Comparison of ENCODE assay signal across 1 cellular context in genomic region chr10:3716093-3716492, GRCh38.
TF ChIP-seq lines count a peak whose summit lies in the region.

No MANE protein-coding gene starts in this region.

TF ChIP-seq in H1, 55 proteins besides CTCF, POLR2A, EP300 and RAD21 (continued from another document):
- TF ChIP-seq EZH2 (IDR thresholded peaks at IDR 0.05; ENCODE audit: low read depth, low read length, severe bottlenecking) (no peak), TAF7 (optimal IDR thresholded peaks at IDR 0.05; ENCODE audit: borderline replicate concordance, low read depth, low read length) (no peak), HDAC2 (IDR thresholded peaks at IDR 0.05; ENCODE audit: borderline replicate concordance in 1 of 2, low read depth in 2 of 2, low read length in 2 of 2) (no peak), KDM5A (IDR thresholded peaks at IDR 0.05; ENCODE audit: low read length) (no peak)
